7 cellular contexts compared by ENCODE assay signal in genomic region chr10:86400705-86401587, GRCh38. TPM values are rescaled to one million over a fixed set of nuclear protein-coding genes. Genes with fewer than 3 reads are reported as not detected.
A peak's percentile ranks its signal among the peaks of the same experiment; 100 is the strongest.
DNase-seq lines count a peak whose midpoint lies in the region; ATAC-seq and TF ChIP-seq lines count a peak whose summit lies in the region.

No MANE protein-coding gene starts in this region.

- H3K27ac ChIP-seq in PC-9 = no peak overlapping the region

- peak overlapping the region; percentile 66 for H3K4me3 ChIP-seq in PC-9

- peak; percentile 19 for ATAC-seq in GM18520 (IDR thresholded peaks at IDR 0.05; ENCODE audit: unreplicated experiment)
- peak; percentile 42 for ATAC-seq in HG02840 (IDR thresholded peaks at IDR 0.05; ENCODE audit: low FRiP score, unreplicated experiment)

- intact Hi-C loops in PC-9 (cut with micrococcal nuclease; ENCODE audit: unreplicated experiment) = loop anchor here (5.0 kb wide), 3 partner anchors 36 to 556 kb away; partner anchors contain the start of genes MMRN2 and SNCG
- intact Hi-C loops in head of caudate nucleus (cut with DNase I) = loop anchor here (2.0 to 10.0 kb wide), 3 partner anchors 86 to 494 kb away; no protein-coding TSS in a partner anchor

- peak overlapping the region; percentile 91 for H3K4me2 ChIP-seq in PC-9

- no peaks in the 10 kb centered on the region for H3K4me1 ChIP-seq in PC-9 (replicated peaks; ENCODE audit: insufficient read depth)

- H3F3A ChIP-seq in PC-9 (ENCODE audit: insufficient read depth, low read depth) = peaks cover 7% of the 10 kb centered on the region; the same call in 1 of the 2 replicates

- CTCF ChIA-PET in PC-9 (lab: Charles Lee) = interaction anchor here (1.1 to 1.8 kb wide), 2 partner anchors 184 to 235 kb away, joined by 4 to 6 read pairs; no protein-coding TSS in a partner anchor

- no peaks in the 10 kb centered on the region for H3K36me3 ChIP-seq in PC-9 (ENCODE audit: low read depth)

- no peaks in the 10 kb centered on the region for H4K20me1 ChIP-seq in PC-9 (ENCODE audit: insufficient read depth)

- no peak for TF ChIP-seq CTCF in PC-9 (conservative IDR thresholded peaks at IDR 0.05)

- no peaks in the 10 kb centered on the region for H3K79me2 ChIP-seq in PC-9 (ENCODE audit: low read depth)

- DNase-seq in PC-9 (peak in 1 of 2 experiments; percentile 34), activated gamma-delta T cell treated with Interleukin-2 at 50 U/mL for 16 hours (peak; percentile 60), head of caudate nucleus (peak in 41 of 42 donors; percentile 49 to 90 (median 75)), putamen (ENCODE audit: low spot score) (peak; percentile 74), H4 (ENCODE audit: low spot score) (no peak)

- no peaks in the 10 kb centered on the region for H3K9me3 ChIP-seq in PC-9 (ENCODE audit: insufficient read depth, low read depth)

- peak overlapping the region; percentile 82 for H2AFZ ChIP-seq in PC-9

- no peaks in the 10 kb centered on the region for H3K9me2 ChIP-seq in PC-9 (ENCODE audit: insufficient read depth)

- BruUV-seq in PC-9 (replicated peaks; lab: Mats Ljungman, UMichigan) = no TSS peak

- POLR2A ChIA-PET in PC-9 (lab: Charles Lee; ENCODE audit: unreplicated experiment) = no interaction called here

- H3K27me3 ChIP-seq in PC-9 (ENCODE audit: insufficient read depth, low read depth) = no peaks in the 10 kb centered on the region

RNA-seq across cellular contexts. Expression of gene GRID1, which starts 34.4 kb away (rescaled TPM):
- total RNA-seq in PC-9 (2021) = not detected in 2 replicates
- 1.7 and 2.4 TPM in 2 replicates for total RNA-seq in H4 (2014; rRNA removed; shearing (Covaris generic))
